Comparison of ENCODE assay signal across 8 cellular contexts in genomic region chr19:1848399-1849131, GRCh38. TPM values are rescaled to one million over a fixed set of nuclear protein-coding genes. Genes with fewer than 3 reads are reported as not detected.
DNase-seq lines count a peak whose midpoint lies in the region; FAIRE-seq and TF ChIP-seq lines count a peak whose summit lies in the region.

REXO1 (minus strand) TSS chr19:1848483; CDS start chr19:1848358, 125 bp downstream.

- no peak for FAIRE-seq in H54 (lab: Jason Lieb, UNC)

- 2 to 11% (median 2%) methylated on average over 15 to 60 of the region's 60 CpGs for WGBS in stomach, 5 donors

- peak; percentile 62 for TF ChIP-seq EP300 in neural cell (conservative IDR thresholded peaks at IDR 0.05; ENCODE audit: poor library complexity, severe bottlenecking)
- TF ChIP-seq EP300 in stomach (IDR thresholded peaks at IDR 0.05), result no peak

- H3K9me3 ChIP-seq in ES-I3 (ENCODE audit: control insufficient read depth, insufficient read depth, low read length) (no peaks in the 10 kb centered on the region), Loucy (ENCODE audit: insufficient read depth, low read depth, low read length) (no peaks in the 10 kb centered on the region), neural cell (ENCODE audit: low read length) (no peaks in the 10 kb centered on the region), stomach (no peaks in the 10 kb centered on the region)

- H3K9ac ChIP-seq in ES-I3 (ENCODE audit: low read depth, low read length) (peak within 1 kb of the TSS; percentile 96), Loucy (ENCODE audit: low read depth, low read length, poor library complexity, severe bottlenecking) (peak within 1 kb of the TSS; percentile 96), neural cell (ENCODE audit: low read length) (peak within 1 kb of the TSS; percentile 93)

- H2AFZ ChIP-seq in Loucy (ENCODE audit: low read length), result peak within 1 kb of the TSS; percentile 94
- H2AFZ ChIP-seq in neural cell (ENCODE audit: low read depth, low read length), result no peak within 1 kb of the TSS

- DNase-seq in H54 (ENCODE audit: insufficient read length, low spot score) (peak; percentile 93), fibroblast of the conjunctiva (ENCODE audit: low read depth) (peak; percentile 74), stomach (peak; percentile 98)
- peak; percentile 95 for DNase-seq in activated T-helper 9 cell treated with anti-CD3 and anti-CD28 coated beads, Interleukin-2, amount 50 U/mL, for 16 hours (ENCODE audit: low read depth)

- intact Hi-C loops in stomach (cut with DNase I; ENCODE audit: low total_unique reads), result no loop called here

- H3K36me3 ChIP-seq in ES-I3 (ENCODE audit: insufficient read depth, low read length) (no peaks in the 10 kb centered on the region), Loucy (ENCODE audit: insufficient read depth, low read length) (no peaks in the 10 kb centered on the region), neural cell (ENCODE audit: insufficient read depth, low read length) (no peaks in the 10 kb centered on the region), stomach (peaks cover 0 to 17% (median 13%) of the 10 kb centered on the region in 4 donors)

- H3K79me2 ChIP-seq in Loucy (ENCODE audit: insufficient read depth, low read length) (peaks cover 54% of the 10 kb centered on the region), neural cell (replicated peaks; ENCODE audit: insufficient read depth, low read length) (peaks cover 32% of the 10 kb centered on the region)

- peak within 1 kb of the TSS; percentile 98 for H3K4me3 ChIP-seq in Loucy (ENCODE audit: low read length, poor library complexity, severe bottlenecking)
- peak within 1 kb of the TSS; percentile 96 for H3K4me3 ChIP-seq in neural cell (ENCODE audit: low read length)
- peak within 1 kb of the TSS; percentile 87 to 100 (median 98) for H3K4me3 ChIP-seq in stomach

- TF ChIP-seq RAD21 in neural cell (conservative IDR thresholded peaks at IDR 0.05), result peak; percentile 60

- no peaks in the 10 kb centered on the region for H3F3A ChIP-seq in Loucy (ENCODE audit: low read depth)
- no peaks in the 10 kb centered on the region for H3F3A ChIP-seq in neural cell (ENCODE audit: insufficient read depth, low read length, poor library complexity, severe bottlenecking)

- H3K4me2 ChIP-seq in Loucy (ENCODE audit: low read depth, low read length, poor library complexity, severe bottlenecking) (peak within 1 kb of the TSS; percentile 100), neural cell (ENCODE audit: low read length) (peak within 1 kb of the TSS; percentile 94)

- H4K20me1 ChIP-seq in Loucy (ENCODE audit: insufficient read depth, low read length, poor library complexity, severe bottlenecking) (peaks cover 45% of the 10 kb centered on the region), neural cell (ENCODE audit: insufficient read depth) (no peaks in the 10 kb centered on the region)

- peaks cover 8% of the 10 kb centered on the region; the same call in 1 of the 2 replicates for H3K4me1 ChIP-seq in ES-I3 (ENCODE audit: insufficient read depth, low read length)
- peaks cover 28% of the 10 kb centered on the region for H3K4me1 ChIP-seq in Loucy (ENCODE audit: insufficient read depth, low read length, poor library complexity, severe bottlenecking)
- peaks cover 58 to 75% (median 67%) of the 10 kb centered on the region in 4 donors for H3K4me1 ChIP-seq in stomach

- peak within 1 kb of the TSS; percentile 91 for H3K27ac ChIP-seq in neural cell (ENCODE audit: low read length)
- peak within 1 kb of the TSS; percentile 97 to 99 (median 99) for H3K27ac ChIP-seq in stomach

- TF ChIP-seq POLR2A in H54 (IDR thresholded peaks at IDR 0.05; ENCODE audit: low read depth, low read length), result peak; percentile 52
- TF ChIP-seq POLR2A in Raji (IDR thresholded peaks at IDR 0.05; ENCODE audit: insufficient read depth, low read depth, low read length), result peak; percentile 49
- no peak for TF ChIP-seq POLR2A in stomach (IDR thresholded peaks at IDR 0.05)

- no peaks in the 10 kb centered on the region for H3K9me2 ChIP-seq in Loucy (replicated peaks; ENCODE audit: low read depth, low read length)
- H3K9me2 ChIP-seq in neural cell (ENCODE audit: insufficient read depth, low read length), result no peaks in the 10 kb centered on the region

- TF ChIP-seq CTCF in Loucy (conservative IDR thresholded peaks at IDR 0.05; ENCODE audit: low read length) (peak; percentile 94), neural cell (IDR thresholded peaks at IDR 0.05; ENCODE audit: poor library complexity, severe bottlenecking) (peak; percentile 97), stomach (IDR thresholded peaks at IDR 0.05) (peak in 5 of 7 experiments; percentile 78 to 95 (median 93))

- H3K27me3 ChIP-seq in Loucy (ENCODE audit: insufficient read depth, low read length, poor library complexity, severe bottlenecking) (peaks cover 4% of the 10 kb centered on the region), neural cell (ENCODE audit: insufficient read depth, low read depth, low read length) (no peaks in the 10 kb centered on the region), stomach (peaks cover 0 to 10% (median 0%) of the 10 kb centered on the region in 3 donors)

TF ChIP-seq in neural cell, 6 proteins besides CTCF, POLR2A, EP300 and RAD21:
- TF ChIP-seq POLR2AphosphoS5 (IDR thresholded peaks at IDR 0.05) (peak; percentile 64), TAF1 (IDR thresholded peaks at IDR 0.05; ENCODE audit: low read depth) (peak; percentile 88), MXI1 (conservative IDR thresholded peaks at IDR 0.05; ENCODE audit: poor library complexity, severe bottlenecking) (peak; percentile 65), REST (IDR thresholded peaks at IDR 0.05; ENCODE audit: borderline replicate concordance) (peak; percentile 88), SMC3 (conservative IDR thresholded peaks at IDR 0.05; ENCODE audit: poor library complexity) (peak; percentile 73), EZH2 (IDR thresholded peaks at IDR 0.05; ENCODE audit: borderline replicate concordance, insufficient read depth, low read length, poor library complexity, severe bottlenecking) (no peak)

RNA-seq across cellular contexts. Expression of gene REXO1, which starts in this region (rescaled TPM):
- 9.2 and 18.5 TPM in 2 replicates for polyA plus RNA-seq in neural cell
- polyA minus RNA-seq in neural cell, result 14.6 and 20.7 TPM in 2 replicates
- total RNA-seq in stomach, result 100 to 1,000 TPM in 1 of 5 donors, 10 to 100 TPM in 4; 10.1 to 164 (median 25.7) TPM
- 10 to 100 TPM; 10.1 to 15.5 (median 15.2) TPM for polyA plus RNA-seq in stomach

Comparison
In these comparisons a context has a peak if more than half of its experiments do, and no peak if none do; other contexts are left out.
1. Peak in every context shown above with its lines: DNase-seq, H3K4me3 ChIP-seq and H3K27ac ChIP-seq.
2. POLR2A ChIP-seq: peak in H54 (single experiment) and Raji (single experiment); none in stomach (0 of 4).